23 cellular contexts compared by ENCODE assay signal in the genomic region with DNA sequence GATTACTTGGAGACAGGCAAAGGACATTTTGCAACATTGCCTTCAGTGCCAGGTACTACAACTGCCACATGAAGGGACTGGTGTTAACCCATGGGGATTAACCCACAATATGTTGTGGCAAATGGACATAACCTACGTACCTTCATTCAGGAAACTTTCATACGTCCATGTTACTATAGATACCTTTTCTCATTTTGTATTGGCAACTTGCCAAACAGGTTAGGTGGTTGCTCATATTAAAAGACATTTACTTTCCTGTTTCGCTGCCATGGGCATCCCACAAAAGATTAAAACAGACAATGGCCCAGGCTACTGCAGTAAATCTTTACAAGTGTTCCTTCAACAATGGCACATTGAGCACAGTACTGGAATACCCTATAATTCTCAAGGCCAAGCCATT.
"Had no signal": no experiment of that assay in that cellular context is flagged by ENCODE, and none has a peak within 500 bp of the region (broad histone marks: within the 10 kb centered on the region; RNA-seq: fewer than 3 reads in every experiment).

No MANE protein-coding gene starts in this region.

- H3K4me1 ChIP-seq: esophagus squamous epithelium, gastroesophageal sphincter, heart left ventricle, neural progenitor cell, sigmoid colon, transverse colon had no signal

- ATAC-seq: activated T-cell treated with anti-CD3 and anti-CD28 coated beads, Interleukin-2, amount 50 U/mL, for 4 hours; gastroesophageal sphincter; heart left ventricle; left ventricle myocardium superior; naive thymus-derived CD8-positive, alpha-beta T cell; stimulated activated naive B cell treated with anti-CD40 and anti-IgM and Interleukin-4, amounts not matched to agents 10 μg/mL and 1 μg/mL and 100 μg/mL, for 72 hours had no signal

- H3K9ac ChIP-seq: neural progenitor cell had no signal

- H3K36me3 ChIP-seq: esophagus squamous epithelium, gastroesophageal sphincter, heart left ventricle, neural progenitor cell, sigmoid colon, transverse colon had no signal

- DNase-seq: activated CD4-positive, alpha-beta T cell treated with anti-CD3 and anti-CD28 coated beads for 4 hours; activated CD4-positive, alpha-beta T cell treated with anti-CD3 and anti-CD28 coated beads, Interleukin-2, amount 50 U/mL, for 48 hours; activated CD4-positive, CD25-positive, alpha-beta regulatory T cell; activated CD8-positive, alpha-beta memory T cell treated with anti-CD3 and anti-CD28 coated beads, Interleukin-2, amount 50 U/mL, for 48 hours; activated naive CD4-positive, alpha-beta T cell; activated T-cell treated with anti-CD3 and anti-CD28 coated beads, Interleukin-2, amount 50 U/mL, for 4 hours; dorsolateral prefrontal cortex; esophagus squamous epithelium; heart left ventricle; left ventricle myocardium superior; mammary epithelial cell; naive thymus-derived CD8-positive, alpha-beta T cell; sigmoid colon; stimulated activated CD4-positive, alpha-beta T cell treated with anti-CD3 and anti-CD28 coated beads, Interleukin-2, amount 100 ng/mL, for 48 hours; stimulated activated CD8-positive, alpha-beta memory T cell treated with anti-CD3 and anti-CD28 coated beads, Interleukin-4, amount 100 ng/mL, for 48 hours; stimulated activated naive B cell treated with anti-CD40 and anti-IgM and Interleukin-4, amounts not matched to agents 10 μg/mL and 1 μg/mL and 100 μg/mL, for 72 hours; transverse colon had no signal

- H3K4me2 ChIP-seq: neural progenitor cell had no signal

- H3K4me3 ChIP-seq: dorsolateral prefrontal cortex, esophagus squamous epithelium, gastroesophageal sphincter, heart left ventricle, neural progenitor cell, sigmoid colon, transverse colon had no signal

- H2AFZ ChIP-seq: neural progenitor cell had no signal

- H3K9me3 ChIP-seq: esophagus squamous epithelium, sigmoid colon, transverse colon had no signal

- FAIRE-seq: astrocyte, colon, islet of Langerhans, urothelium cell line had no signal

- H3K27me3 ChIP-seq: esophagus squamous epithelium, gastroesophageal sphincter, heart left ventricle, neural progenitor cell, sigmoid colon, transverse colon had no signal

- H3K27ac ChIP-seq: dorsolateral prefrontal cortex, esophagus squamous epithelium, gastroesophageal sphincter, heart left ventricle, neural progenitor cell, sigmoid colon, transverse colon had no signal
